8 cellular contexts compared by ENCODE assay signal in genomic region chr2:53970095-53970897, GRCh38. TPM values are rescaled to one million over a fixed set of nuclear protein-coding genes. Genes with fewer than 3 reads are reported as not detected.
DNase-seq lines count a peak whose midpoint lies in the region; ATAC-seq and TF ChIP-seq lines count a peak whose summit lies in the region.

No MANE protein-coding gene starts in this region.

- H3K36me3 ChIP-seq in BLaER1 treated with 17β-estradiol and CSF1 and Interleukin-3, amounts not matched to agents 10 nM and 100 nM = peaks cover 10 to 26% (median 16%) of the 10 kb centered on the region in 11 experiments; a peak in 18 of 22 replicates
- H3K36me3 ChIP-seq in heart left ventricle (peaks cover 0 to 18% (median 9%) of the 10 kb centered on the region in 9 donors), ovary (no peaks in the 10 kb centered on the region)

- no peaks in the 10 kb centered on the region for H3K9me3 Mint-ChIP-seq in activated naive CD8-positive, alpha-beta T cell treated with anti-CD3 and anti-CD28 coated beads for 36 hours

- intact Hi-C loops in heart left ventricle (cut with DNase I) = no loop called here
- intact Hi-C loops in ovary (cut with DNase I) = loop anchor here in 1 of 4 donors (10.0 kb wide), 1 partner anchor 145 kb away; the partner anchor contains the start of gene ACYP2

- peaks cover 26 to 61% (median 37%) of the 10 kb centered on the region in 10 experiments for H3K4me1 ChIP-seq in BLaER1 treated with 17β-estradiol and CSF1 and Interleukin-3, amounts not matched to agents 10 nM and 100 nM
- H3K4me1 ChIP-seq in heart left ventricle = peaks cover 0 to 55% (median 23%) of the 10 kb centered on the region in 12 donors
- H3K4me1 ChIP-seq in ovary (ENCODE audit: insufficient read depth) = peaks cover 3% of the 10 kb centered on the region

- peak overlapping the region; percentile 89 for H3K27ac Mint-ChIP-seq in activated naive CD8-positive, alpha-beta T cell treated with anti-CD3 and anti-CD28 coated beads for 36 hours

- H4K20me1 ChIP-seq in BLaER1 treated with 17β-estradiol and CSF1 and Interleukin-3, amounts not matched to agents 10 nM and 100 nM = peaks cover 18 to 53% (median 51%) of the 10 kb centered on the region in 11 experiments; a peak in 20 of 22 replicates

- peak overlapping the region; percentile 85 to 99 (median 97) for H3K4me3 ChIP-seq in BLaER1 treated with 17β-estradiol and CSF1 and Interleukin-3, amounts not matched to agents 10 nM and 100 nM
- peak overlapping the region; percentile 73 to 100 (median 86) for H3K4me3 ChIP-seq in heart left ventricle
- peak overlapping the region; percentile 68 for H3K4me3 ChIP-seq in ovary

- no peaks in the 10 kb centered on the region for H3K27me3 Mint-ChIP-seq in activated naive CD8-positive, alpha-beta T cell treated with anti-CD3 and anti-CD28 coated beads for 36 hours

- DNase-seq in OCI-M1 (lab: John Stamatoyannopoulos, UW) = peak; percentile 69
- DNase-seq in activated naive CD8-positive, alpha-beta T cell treated with anti-CD3 and anti-CD28 coated beads for 36 hours = peak; percentile 34
- peak; percentile 35 to 72 (median 44) for DNase-seq in heart left ventricle
- DNase-seq in ovary = peak in 2 of 5 donors; percentile 22 to 36
- no peak for DNase-seq in NCI-H446 treated with DMSO at 0.1 percent for 48 hours (lab: John Stamatoyannopoulos, UW)

- peaks cover 32% of the 10 kb centered on the region for H3K4me1 Mint-ChIP-seq in activated naive CD8-positive, alpha-beta T cell treated with anti-CD3 and anti-CD28 coated beads for 36 hours

- H3K27ac ChIP-seq in BLaER1 treated with 17β-estradiol and CSF1 and Interleukin-3, amounts not matched to agents 10 nM and 100 nM = peak overlapping the region; percentile 79 to 97 (median 93)
- peak overlapping the region; percentile 91 to 99 (median 96) for H3K27ac ChIP-seq in heart left ventricle
- peak overlapping the region; percentile 87 to 93 for H3K27ac ChIP-seq in ovary

- TF ChIP-seq POLR2A in heart left ventricle (IDR thresholded peaks at IDR 0.05) (no peak), ovary (IDR thresholded peaks at IDR 0.05) (no peak)

- ATAC-seq in GM18873 (IDR thresholded peaks at IDR 0.05; ENCODE audit: low FRiP score, unreplicated experiment) (peak; percentile 11), HG03097 (IDR thresholded peaks at IDR 0.05; ENCODE audit: low FRiP score, unreplicated experiment) (peak; percentile 25), heart left ventricle (peak; percentile 32 to 58 (median 38))

- H3K4me2 ChIP-seq in BLaER1 treated with 17β-estradiol and CSF1 and Interleukin-3, amounts not matched to agents 10 nM and 100 nM = peak overlapping the region; percentile 74 to 94 (median 87)

- H3K9me3 ChIP-seq in BLaER1 treated with 17β-estradiol and CSF1 and Interleukin-3, amounts not matched to agents 10 nM and 100 nM (replicated peaks in 1 of 11) = no peaks in the 10 kb centered on the region; a peak in 1 of 22 replicates
- H3K9me3 ChIP-seq in heart left ventricle = no peaks in the 10 kb centered on the region
- no peaks in the 10 kb centered on the region for H3K9me3 ChIP-seq in ovary

- H3K36me3 Mint-ChIP-seq in activated naive CD8-positive, alpha-beta T cell treated with anti-CD3 and anti-CD28 coated beads for 36 hours = peaks cover 17% of the 10 kb centered on the region

- no peak for TF ChIP-seq EP300 in ovary (IDR thresholded peaks at IDR 0.05)

- peak overlapping the region; percentile 91 for H3K4me3 Mint-ChIP-seq in activated naive CD8-positive, alpha-beta T cell treated with anti-CD3 and anti-CD28 coated beads for 36 hours

- TF ChIP-seq CTCF in heart left ventricle (IDR thresholded peaks at IDR 0.05) (no peak), ovary (IDR thresholded peaks at IDR 0.05) (no peak)

- WGBS in heart left ventricle, 4 donors = 0 to 1% (median 1%) methylated on average over 18 to 61 of the region's 61 CpGs
- 1% methylated on average over 35 to 61 of the region's 61 CpGs for WGBS in ovary, 3 donors

- no peaks in the 10 kb centered on the region for H3K27me3 ChIP-seq in BLaER1 treated with 17β-estradiol and CSF1 and Interleukin-3, amounts not matched to agents 10 nM and 100 nM
- H3K27me3 ChIP-seq in heart left ventricle (no peaks in the 10 kb centered on the region), ovary (no peaks in the 10 kb centered on the region)

- peak overlapping the region; percentile 90 to 98 (median 96) for H3K9ac ChIP-seq in BLaER1 treated with 17β-estradiol and CSF1 and Interleukin-3, amounts not matched to agents 10 nM and 100 nM

RNA-seq across cellular contexts. Expression of gene PSME4, which starts 0.5 kb away (rescaled TPM):
- total RNA-seq in activated naive CD8-positive, alpha-beta T cell treated with anti-CD3 and anti-CD28 coated beads for 36 hours = 10 to 100 TPM; 51.8 to 56.0 TPM
- total RNA-seq in heart left ventricle = 100 to 1,000 TPM in 2 of 9 donors, 10 to 100 TPM in 7; 52.4 to 110 (median 62.7) TPM
- 10 to 100 TPM; 30.8 to 58.0 TPM for polyA plus RNA-seq in heart left ventricle
- 10 to 100 TPM; 26.1 to 52.1 (median 33.3) TPM for total RNA-seq in ovary
- polyA plus RNA-seq in ovary = 10 to 100 TPM; 12.8 to 18.9 TPM
